ENCODE assay signal across 8 cellular contexts in genomic region chr10:100370976-100371706, GRCh38. TPM values are rescaled to one million over a fixed set of nuclear protein-coding genes. Genes with fewer than 3 reads are reported as not detected.
A peak's percentile ranks its signal among the peaks of the same experiment; 100 is the strongest.
DNase-seq lines count a peak whose midpoint lies in the region; ATAC-seq and TF ChIP-seq lines count a peak whose summit lies in the region.

No MANE protein-coding gene starts in this region.

- H3K4me1 Mint-ChIP-seq in CD14-positive monocyte, result peaks cover 25% of the 10 kb centered on the region
- peaks cover 13% of the 10 kb centered on the region for H3K4me1 Mint-ChIP-seq in central memory CD8-positive, alpha-beta T cell

- H3K4me1 ChIP-seq in Karpas-422 (ENCODE audit: low read length), result peaks cover 46% of the 10 kb centered on the region

- peak overlapping the region; percentile 86 to 97 (median 96) for H3K27ac Mint-ChIP-seq in CD14-positive monocyte
- no peak overlapping the region for H3K27ac Mint-ChIP-seq in central memory CD8-positive, alpha-beta T cell (ENCODE audit: low read depth)

- H3K36me3 ChIP-seq in Karpas-422 (ENCODE audit: insufficient read depth, low read length), result no peaks in the 10 kb centered on the region

- H3K27ac ChIP-seq in Karpas-422 (ENCODE audit: low read length), result peak overlapping the region; percentile 52; the same call in 1 of the 2 replicates

- peak; percentile 68 for DNase-seq in CD14-positive monocyte (ENCODE audit: low spot score)
- no peak for DNase-seq in Karpas-422
- DNase-seq in activated CD4-positive, alpha-beta T cell treated with anti-CD3 and anti-CD28 coated beads for 24 hours (ENCODE audit: low read depth in 2 of 2), result peak; percentile 25 to 51
- DNase-seq in central memory CD8-positive, alpha-beta T cell (ENCODE audit: low spot score in 2 of 2), result peak; percentile 28 to 53
- DNase-seq in left colon, result peak; percentile 92 to 94
- peak; percentile 82 for DNase-seq in stimulated activated CD4-positive, alpha-beta T cell treated with anti-CD3 and anti-CD28 coated beads, Interleukin-15, amount 100 ng/mL, for 24 hours

- peak overlapping the region; percentile 6; the same call in 1 of the 2 replicates for H3K9ac ChIP-seq in Karpas-422 (ENCODE audit: low read length)

- no peak overlapping the region for H3K4me3 ChIP-seq in Karpas-422 (ENCODE audit: low read length)

- peaks cover 0 to 5% of the 10 kb centered on the region in 2 donors for H3K36me3 Mint-ChIP-seq in CD14-positive monocyte
- peaks cover 10% of the 10 kb centered on the region for H3K36me3 Mint-ChIP-seq in central memory CD8-positive, alpha-beta T cell (ENCODE audit: insufficient read depth)

- TF ChIP-seq CTCF in CD14-positive monocyte (IDR thresholded peaks at IDR 0.05), result no peak

- H3K27me3 ChIP-seq in Karpas-422 (ENCODE audit: low read length), result no peaks in the 10 kb centered on the region

- H3K27me3 Mint-ChIP-seq in CD14-positive monocyte (ENCODE audit: low read depth in 3 of 3), result peaks cover 0 to 3% (median 2%) of the 10 kb centered on the region in 3 donors
- H3K27me3 Mint-ChIP-seq in central memory CD8-positive, alpha-beta T cell, result no peaks in the 10 kb centered on the region

- H3K4me2 ChIP-seq in Karpas-422 (ENCODE audit: low read depth, low read length, poor library complexity, severe bottlenecking), result no peak overlapping the region

- H2AFZ ChIP-seq in Karpas-422 (ENCODE audit: low read length), result peak overlapping the region; percentile 8; the same call in 1 of the 2 replicates

- intact Hi-C loops in CD14-positive monocyte (cut with micrococcal nuclease), result loop anchor here (2.0 to 5.0 kb wide), 3 partner anchors 24 to 84 kb away; partner anchors contain the start of genes BLOC1S2 (in 1 of the 2) and SCD (in 1 of the 2)
- intact Hi-C loops in left colon (cut with DNase I, micrococcal nuclease), result no loop called here

- H3K4me3 Mint-ChIP-seq in CD14-positive monocyte, result peak overlapping the region; percentile 73 to 81
- no peak overlapping the region for H3K4me3 Mint-ChIP-seq in central memory CD8-positive, alpha-beta T cell

- H3K79me2 ChIP-seq in Karpas-422 (ENCODE audit: low read length), result peaks cover 22% of the 10 kb centered on the region

- H3K9me3 ChIP-seq in Karpas-422 (ENCODE audit: low read length), result no peaks in the 10 kb centered on the region

- H4K20me1 ChIP-seq in Karpas-422 (ENCODE audit: insufficient read depth, low read depth, low read length), result no peaks in the 10 kb centered on the region

- H3K9me2 ChIP-seq in Karpas-422 (replicated peaks; ENCODE audit: insufficient read depth, low read length), result no peaks in the 10 kb centered on the region

- ATAC-seq in central memory CD8-positive, alpha-beta T cell (replicated peaks; ENCODE audit: extremely low read depth, poor library complexity, severe bottlenecking), result peak; percentile 70
- ATAC-seq in left colon, result peak; percentile 66
- ATAC-seq in HG03135 (IDR thresholded peaks at IDR 0.05; ENCODE audit: unreplicated experiment), result no peak
- ATAC-seq in GM19023 (IDR thresholded peaks at IDR 0.05; ENCODE audit: unreplicated experiment), result no peak

- peaks cover 0 to 1% (median 0%) of the 10 kb centered on the region in 7 donors for H3K9me3 Mint-ChIP-seq in CD14-positive monocyte
- H3K9me3 Mint-ChIP-seq in central memory CD8-positive, alpha-beta T cell, result no peaks in the 10 kb centered on the region

RNA-seq across cellular contexts. Expression of gene SCD, which starts 24.1 kb away (rescaled TPM):
- 1 to 10 TPM; 1.0 to 3.4 TPM for polyA plus RNA-seq in CD14-positive monocyte
- total RNA-seq in Karpas-422 (2014; rRNA removed; shearing (Covaris generic); ENCODE audit: low replicate concordance), result 282 and 463 TPM in 2 replicates
- total RNA-seq in left colon, result 10 to 100 TPM; 70.9 to 90.1 TPM

RNA-seq across cellular contexts. Expression of gene PKD2L1, which starts 41.1 kb away (rescaled TPM):
- polyA plus RNA-seq in CD14-positive monocyte, result 1 to 10 TPM in 1 of 2 donors, not detected in 1; 1.5 TPM
- 0.07 and 0.25 TPM in 2 replicates for total RNA-seq in Karpas-422 (2014; rRNA removed; shearing (Covaris generic); ENCODE audit: low replicate concordance)
- total RNA-seq in left colon, result under 1 TPM in 1 of 2 donors, not detected in 1; 0.20 TPM

Comparison
In these comparisons a context has a peak if more than half of its experiments do, and no peak if none do; other contexts are left out.
1. ATAC-seq: peak in central memory CD8-positive, alpha-beta T cell (single experiment) and left colon (single experiment); none in HG03135 (single experiment) and GM19023 (single experiment).
2. intact Hi-C loops: an anchor here in CD14-positive monocyte (2.0 to 5.0 kb wide); none called in left colon.